ENCODE assay signal across 8 cellular contexts in the genomic region with DNA sequence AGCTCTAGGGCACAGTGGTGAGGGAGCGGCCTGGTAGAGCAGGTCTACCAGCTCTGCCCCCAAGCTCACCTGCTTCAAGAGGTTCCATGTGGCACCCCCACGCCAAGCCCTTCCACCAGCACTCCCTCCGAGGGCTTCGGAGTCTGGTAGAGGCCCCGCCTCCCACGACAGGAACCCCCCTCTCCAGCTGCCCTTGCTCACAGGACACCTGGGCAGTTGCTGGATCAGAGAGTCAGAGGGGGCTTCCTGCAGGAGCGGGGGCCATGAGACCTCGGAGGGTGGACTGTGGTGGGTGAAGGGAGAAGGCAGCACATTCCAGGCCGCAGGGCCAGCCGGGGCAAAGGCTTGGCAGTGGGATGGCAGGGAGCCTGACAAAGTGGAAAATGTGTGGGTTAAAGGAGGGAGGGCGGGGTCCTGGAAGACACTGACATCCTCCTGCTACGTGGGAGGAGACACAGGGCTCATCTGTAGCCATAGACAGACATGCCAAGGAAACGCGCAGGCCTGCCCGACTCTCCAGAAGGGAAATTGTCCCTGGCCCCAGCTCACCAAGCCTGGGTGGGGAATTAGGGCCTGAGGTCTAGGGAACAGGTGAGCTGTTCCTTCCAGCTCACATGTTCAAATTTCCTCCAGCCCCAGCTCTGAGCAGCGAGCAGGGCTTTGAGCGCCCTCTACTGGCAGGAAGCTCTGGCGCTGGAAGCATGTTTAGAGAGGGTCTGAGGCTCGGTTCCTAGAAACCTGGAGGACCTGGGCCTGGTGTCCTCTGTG.
DNase-seq lines count a peak whose midpoint lies in the region; ATAC-seq and TF ChIP-seq lines count a peak whose summit lies in the region.

No MANE protein-coding gene starts in this region.

- H3K27ac ChIP-seq in BLaER1 (no peak overlapping the region), HEK293 (ENCODE audit: extremely low read depth, low read depth, low read length) (no peak overlapping the region)

- H3K4me1 Mint-ChIP-seq in endothelial cell (ENCODE audit: unreplicated experiment), result no peaks in the 10 kb centered on the region

- no peak overlapping the region for H3K4me3 Mint-ChIP-seq in endothelial cell (ENCODE audit: unreplicated experiment)

- DNase-seq in NCI-H82 treated with DMSO at 0.1 percent for 48 hours (lab: John Stamatoyannopoulos, UW; ENCODE audit: unreplicated experiment), result peak; percentile 23
- DNase-seq in activated CD8-positive, alpha-beta memory T cell treated with anti-CD3 and anti-CD28 coated beads for 24 hours, result peak; percentile 92
- DNase-seq in endothelial cell (ENCODE audit: low spot score), result peak; percentile 89
- peak in 2 of 3 donors; percentile 81 to 88 for DNase-seq in mucosa of descending colon
- DNase-seq in stimulated activated CD8-positive, alpha-beta memory T cell treated with anti-CD3 and anti-CD28 coated beads, Interleukin-7, amount 100 ng/mL, for 24 hours (ENCODE audit: low read depth), result peak; percentile 67

- TF ChIP-seq CTCF in HEK293 (tag by site-specific recombination; IDR thresholded peaks at IDR 0.05) (peak; percentile 92), endothelial cell (IDR thresholded peaks at IDR 0.05; ENCODE audit: unreplicated experiment) (peak; percentile 82), mucosa of descending colon (IDR thresholded peaks at IDR 0.05) (peak; percentile 97)

- H3K4me3 ChIP-seq in BLaER1, result no peak overlapping the region
- no peak overlapping the region for H3K4me3 ChIP-seq in HEK293 (ENCODE audit: low read depth, low read length)
- no peak overlapping the region for H3K4me3 ChIP-seq in mucosa of descending colon

- peak; percentile 13 for ATAC-seq in mucosa of descending colon
- no peak for ATAC-seq in HG03025 (IDR thresholded peaks at IDR 0.05; ENCODE audit: low FRiP score, unreplicated experiment)

- H3K27ac Mint-ChIP-seq in endothelial cell (ENCODE audit: unreplicated experiment), result no peak overlapping the region

- no peaks in the 10 kb centered on the region for H3K36me3 Mint-ChIP-seq in endothelial cell (ENCODE audit: low read depth, unreplicated experiment)

- H3K9me3 ChIP-seq in BLaER1 (no peaks in the 10 kb centered on the region), HEK293 (ENCODE audit: control insufficient read depth, insufficient read depth, low read depth, low read length) (no peaks in the 10 kb centered on the region), mucosa of descending colon (no peaks in the 10 kb centered on the region)

- no peaks in the 10 kb centered on the region for H3K9me3 Mint-ChIP-seq in endothelial cell (ENCODE audit: unreplicated experiment)

- POLR2A ChIA-PET in HEK293 (lab: Yijun Ruan, JAX), result interaction anchor here (0.5 to 1.3 kb wide), 3 partner anchors 22 to 1583 kb away, joined by 3 to 14 read pairs (median 5); no protein-coding TSS in a partner anchor

- H3K4me2 ChIP-seq in BLaER1, result peak overlapping the region; percentile 64

- peaks cover 7% of the 10 kb centered on the region for H3K27me3 Mint-ChIP-seq in endothelial cell (ENCODE audit: unreplicated experiment)

- H3K9ac ChIP-seq in BLaER1, result no peak overlapping the region

- H3K27me3 ChIP-seq in BLaER1, result no peaks in the 10 kb centered on the region

- H3K4me1 ChIP-seq in BLaER1, result peaks cover 66% of the 10 kb centered on the region
- no peaks in the 10 kb centered on the region; the same call in 1 of the 2 replicates for H3K4me1 ChIP-seq in HEK293 (ENCODE audit: control insufficient read depth, insufficient read depth, low read length)
- H3K4me1 ChIP-seq in mucosa of descending colon (ENCODE audit: low read depth), result no peaks in the 10 kb centered on the region

- H3K36me3 ChIP-seq in BLaER1 (no peaks in the 10 kb centered on the region), HEK293 (ENCODE audit: control insufficient read depth in 2 of 2, insufficient read depth in 1 of 2, low read length in 2 of 2) (no peaks in the 10 kb centered on the region), mucosa of descending colon (ENCODE audit: low read depth) (no peaks in the 10 kb centered on the region)

- CTCF ChIA-PET in HEK293 (lab: Yijun Ruan, JAX), result interaction anchor here (0.6 to 9.9 kb wide), 67 partner anchors 8 to 648 kb away, joined by 3 to 382 read pairs (median 4); partner anchors contain the start of genes MED27 and NTNG2

- H4K20me1 ChIP-seq in BLaER1, result no peaks in the 10 kb centered on the region; the same call in 1 of the 2 replicates

- intact Hi-C loops in mucosa of descending colon (cut with DNase I, micrococcal nuclease), result loop anchor here in 1 of 2 donors (10.0 kb wide), 1 partner anchor 471 kb away; no protein-coding TSS in a partner anchor

TF ChIP-seq in HEK293, 187 proteins besides CTCF, POLR2A, EP300 and RAD21 (continues in another document):
- TF ChIP-seq ZFP41 (tag by site-specific recombination; IDR thresholded peaks at IDR 0.05; ENCODE audit: borderline replicate concordance), result no peak
- TF ChIP-seq ZNF654 (tag by site-specific recombination; IDR thresholded peaks at IDR 0.05; ENCODE audit: low read depth), result peak; percentile 94
- no peak for TF ChIP-seq ZNF548 (tag by site-specific recombination; IDR thresholded peaks at IDR 0.05)
- 0 out of 2 replicates have a peak, but pooled peaks have one; percentile 17 for TF ChIP-seq SP3 (tag by site-specific recombination; IDR thresholded peaks at IDR 0.05)
- no peak for TF ChIP-seq ZNF626 (tag by site-specific recombination; IDR thresholded peaks at IDR 0.05)
- no peak for TF ChIP-seq ZFP69B (tag by site-specific recombination; IDR thresholded peaks at IDR 0.05)
- TF ChIP-seq YY2 (tag by site-specific recombination; IDR thresholded peaks at IDR 0.05), result no peak
- TF ChIP-seq, protein P1, sequence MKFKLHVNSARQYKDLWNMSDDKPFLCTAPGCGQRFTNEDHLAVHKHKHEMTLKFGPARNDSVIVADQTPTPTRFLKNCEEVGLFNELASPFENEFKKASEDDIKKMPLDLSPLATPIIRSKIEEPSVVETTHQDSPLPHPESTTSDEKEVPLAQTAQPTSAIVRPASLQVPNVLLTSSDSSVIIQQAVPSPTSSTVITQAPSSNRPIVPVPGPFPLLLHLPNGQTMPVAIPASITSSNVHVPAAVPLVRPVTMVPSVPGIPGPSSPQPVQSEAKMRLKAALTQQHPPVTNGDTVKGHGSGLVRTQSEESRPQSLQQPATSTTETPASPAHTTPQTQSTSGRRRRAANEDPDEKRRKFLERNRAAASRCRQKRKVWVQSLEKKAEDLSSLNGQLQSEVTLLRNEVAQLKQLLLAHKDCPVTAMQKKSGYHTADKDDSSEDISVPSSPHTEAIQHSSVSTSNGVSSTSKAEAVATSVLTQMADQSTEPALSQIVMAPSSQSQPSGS (tag by site-specific recombination; IDR thresholded peaks at IDR 0.05; ENCODE audit: low read depth), result no peak
- TF ChIP-seq EGR2 (tag by site-specific recombination; IDR thresholded peaks at IDR 0.05; ENCODE audit: low read depth), result peak; percentile 73
- peak; percentile 81 for TF ChIP-seq ZBTB48 (tag by site-specific recombination; IDR thresholded peaks at IDR 0.05)
- no peak for TF ChIP-seq ZNF658 (tag by site-specific recombination; IDR thresholded peaks at IDR 0.05)
- TF ChIP-seq KLF8 (tag by site-specific recombination; IDR thresholded peaks at IDR 0.05), result 0 out of 2 replicates have a peak, but pooled peaks have one; percentile 16
- TF ChIP-seq ZNF518A (tag by site-specific recombination; conservative IDR thresholded peaks at IDR 0.05; ENCODE audit: low read depth), result no peak
- TF ChIP-seq ZNF555 (tag by site-specific recombination; conservative IDR thresholded peaks at IDR 0.05), result no peak
- TF ChIP-seq ZNF341 (tag by site-specific recombination; IDR thresholded peaks at IDR 0.05; ENCODE audit: low read depth), result peak; percentile 78
- no peak for TF ChIP-seq ZNF426 (tag by site-specific recombination; IDR thresholded peaks at IDR 0.05)

Comparison
In these comparisons a context has a peak if more than half of its experiments do, and no peak if none do; other contexts are left out.
1. DNase-seq: peak in every context shown above with its lines; median percentile 92 in activated CD8-positive, alpha-beta memory T cell treated with anti-CD3 and anti-CD28 coated beads for 24 hours; 89 in endothelial cell; 84 in mucosa of descending colon; 67 in stimulated activated CD8-positive, alpha-beta memory T cell treated with anti-CD3 and anti-CD28 coated beads, Interleukin-7, amount 100 ng/mL, for 24 hours; 23 in NCI-H82 treated with DMSO at 0.1 percent for 48 hours.